Comparison of ENCODE assay signal across 8 cellular contexts in the genomic region with DNA sequence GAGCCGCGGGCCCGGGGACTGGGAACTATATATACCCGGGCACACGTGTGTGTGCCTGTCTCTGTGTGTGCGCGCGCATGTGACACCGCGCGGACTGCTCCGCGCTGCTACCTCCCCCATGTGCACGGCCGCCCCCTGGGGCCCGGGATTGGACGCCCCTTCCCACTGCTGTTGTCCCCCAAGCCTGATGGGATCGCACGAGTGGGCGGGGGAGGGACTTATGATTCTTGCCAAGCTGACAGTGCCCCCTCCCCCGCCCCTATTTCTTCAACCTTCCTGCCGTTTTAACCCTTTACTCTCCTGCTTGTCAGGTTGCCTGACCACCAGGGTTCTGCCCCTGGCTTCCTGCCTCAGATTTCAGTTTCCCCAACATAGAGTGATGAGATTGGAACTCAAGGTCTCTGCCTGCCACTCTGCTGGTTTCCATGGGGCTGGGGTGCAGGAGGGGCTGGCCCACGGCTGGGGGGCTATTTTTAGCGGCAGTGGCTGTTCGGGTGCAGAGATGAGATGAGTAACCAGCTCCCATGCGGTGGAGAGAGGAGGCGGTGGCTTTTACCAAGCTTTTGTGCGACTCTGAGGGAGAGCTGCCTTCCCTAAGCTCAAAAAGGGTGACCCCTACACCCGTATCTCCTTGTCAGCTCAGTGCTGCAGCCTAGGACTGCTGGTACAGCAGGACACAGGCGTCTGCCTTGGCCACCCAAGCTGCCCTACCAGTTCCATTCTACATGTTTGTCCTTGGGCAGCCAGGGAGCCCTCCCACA. TPM values are rescaled to one million over a fixed set of nuclear protein-coding genes. Genes with fewer than 3 reads are reported as not detected.
DNase-seq lines count a peak whose midpoint lies in the region; ATAC-seq lines count a peak whose summit lies in the region.

A gene (minus strand): TSS at position 5 of the 761 bp plus-strand sequence. CDS start 88 bp downstream, outside the sequence.

- H3K9me3 ChIP-seq in ectodermal cell (ENCODE audit: control insufficient read depth, low read length) (no peaks in the 10 kb centered on the region), mesodermal cell (ENCODE audit: control insufficient read depth, low read length) (no peaks in the 10 kb centered on the region)

- peak within 1 kb of the TSS; percentile 58 for H3K4me3 ChIP-seq in ectodermal cell (ENCODE audit: insufficient read depth, low read depth, low read length)
- peak within 1 kb of the TSS; percentile 41 for H3K4me3 ChIP-seq in mesodermal cell (ENCODE audit: extremely low read depth, insufficient read depth, low read length, poor library complexity, severe bottlenecking)

- 2 to 4% methylated on average over 30 of the region's 30 CpGs for WGBS in ectodermal cell, 2 experiments
- WGBS in mesodermal cell (ENCODE audit: insufficient coverage in 2 of 2), 2 experiments, result 4 to 5% methylated on average over 13 to 28 of the region's 30 CpGs

- H3K4me1 ChIP-seq in ectodermal cell (ENCODE audit: control insufficient read depth, insufficient read depth, low read length), result peaks cover 27% of the 10 kb centered on the region
- H3K4me1 ChIP-seq in mesodermal cell (ENCODE audit: control insufficient read depth, insufficient read depth, low read length, poor library complexity, severe bottlenecking), result peaks cover 35% of the 10 kb centered on the region

- H3K36me3 ChIP-seq in ectodermal cell (ENCODE audit: control insufficient read depth, insufficient read depth, low read length) (no peaks in the 10 kb centered on the region), mesodermal cell (ENCODE audit: control insufficient read depth, insufficient read depth, low read length) (peaks cover 25% of the 10 kb centered on the region)

- in situ Hi-C loops in KBM-7 (cut with MboI; ENCODE audit: low pct_unique_long_range_greater_than_20kb, low sequenced_read_pairs), result no loop called here

- peaks cover 61% of the 10 kb centered on the region for H3K27me3 ChIP-seq in ectodermal cell (ENCODE audit: control insufficient read depth, insufficient read depth, low read length, poor library complexity, severe bottlenecking)

- H3K27ac ChIP-seq in ectodermal cell (ENCODE audit: insufficient read depth, low read depth, low read length, poor library complexity, severe bottlenecking), result no peak within 1 kb of the TSS
- H3K27ac ChIP-seq in mesodermal cell (ENCODE audit: low read depth, low read length, severe bottlenecking), result no peak within 1 kb of the TSS
- H3K27ac ChIP-seq in temporal lobe (ENCODE audit: low read depth, low read length), result peak within 1 kb of the TSS; percentile 84

- peak; percentile 57 to 59 for ATAC-seq in activated CD4-positive, CD25-positive, alpha-beta regulatory T cell treated with anti-CD3 and anti-CD28 coated beads, Interleukin-2, amount 50 U/mL, for 24 hours

- no peak for DNase-seq in activated CD4-positive, CD25-positive, alpha-beta regulatory T cell (lab: John Stamatoyannopoulos, UW)
- DNase-seq in KBM-7, result peak; percentile 93
- peak; percentile 45 for DNase-seq in activated CD4-positive, CD25-positive, alpha-beta regulatory T cell treated with anti-CD3 and anti-CD28 coated beads, Interleukin-2, amount 50 U/mL, for 72 hours
- no peak for DNase-seq in medulla oblongata (ENCODE audit: extremely low spot score)

RNA-seq across cellular contexts. Expression of the gene that starts here (rescaled TPM):
- 5.3 TPM for polyA plus RNA-seq in ectodermal cell (2013, experiment 1 of 4)
- 5.0 TPM for polyA plus RNA-seq in ectodermal cell (2013, experiment 2 of 4)
- polyA plus RNA-seq in ectodermal cell (2013, experiment 3 of 4), result 3.9 TPM
- polyA plus RNA-seq in ectodermal cell (2013, experiment 4 of 4), result 4.0 TPM
- polyA plus RNA-seq in mesodermal cell (2013, experiment 1 of 2), result 0.63 TPM
- polyA plus RNA-seq in mesodermal cell (2013, experiment 2 of 2), result 0.40 TPM
- 11.1 TPM for total RNA-seq in temporal lobe

Comparison
In these comparisons a context has a peak if more than half of its experiments do, and no peak if none do; other contexts are left out.
1. DNase-seq: peak in KBM-7 (single experiment) and activated CD4-positive, CD25-positive, alpha-beta regulatory T cell treated with anti-CD3 and anti-CD28 coated beads, Interleukin-2, amount 50 U/mL, for 72 hours (single experiment); none in activated CD4-positive, CD25-positive, alpha-beta regulatory T cell (0 of 4) and medulla oblongata (single experiment).